ENCODE assay signal across 8 cellular contexts in genomic region chr6:106927531-106928398, GRCh38. TPM values are rescaled to one million over a fixed set of nuclear protein-coding genes. Genes with fewer than 3 reads are reported as not detected.
DNase-seq lines count a peak whose midpoint lies in the region; ATAC-seq, FAIRE-seq and TF ChIP-seq lines count a peak whose summit lies in the region.

No MANE protein-coding gene starts in this region.

- WGBS in A549 (ENCODE audit: missing lambda C conversion rate) = 32% methylated on average over 5 of the region's 5 CpGs

- H3K27ac Mint-ChIP-seq in activated CD4-positive, alpha-beta memory T cell treated with anti-CD3 and anti-CD28 coated beads, Interleukin-2, amount 10 ng/mL, durations not matched to agents 7 days and 5 days = no peak overlapping the region

- no peaks in the 10 kb centered on the region for H3K36me3 ChIP-seq in HUES48 (ENCODE audit: control insufficient read depth, insufficient read depth, low read length)

- no peak overlapping the region for H3K9ac ChIP-seq in HUES48 (ENCODE audit: low read depth, low read length)

- POLR2A ChIA-PET in A549 (lab: Yijun Ruan, JAX) = no interaction called here
- POLR2A ChIA-PET in activated CD4-positive, alpha-beta memory T cell treated with anti-CD3 and anti-CD28 coated beads, Interleukin-2, amount 10 ng/mL, durations not matched to agents 7 days and 5 days (lab: Charles Lee) = no interaction called here

- H3K27me3 ChIP-seq in HUES48 (ENCODE audit: control insufficient read depth, insufficient read depth, low read length) = no peaks in the 10 kb centered on the region

- H3K27ac ChIP-seq in A549 (no peak overlapping the region), HUES48 (ENCODE audit: low read depth, low read length) (peak overlapping the region; percentile 21)

- peaks cover 21% of the 10 kb centered on the region for H3K4me1 ChIP-seq in A549
- H3K4me1 ChIP-seq in HUES48 (ENCODE audit: control insufficient read depth, insufficient read depth, low read length) = peaks cover 21% of the 10 kb centered on the region

- TF ChIP-seq RAD21 in A549 (conservative IDR thresholded peaks at IDR 0.05 in 1 of 2, IDR thresholded peaks at IDR 0.05 in 1 of 2) = no peak

- H3K36me3 Mint-ChIP-seq in activated CD4-positive, alpha-beta memory T cell treated with anti-CD3 and anti-CD28 coated beads, Interleukin-2, amount 10 ng/mL, durations not matched to agents 7 days and 5 days (ENCODE audit: low read depth) = no peaks in the 10 kb centered on the region

- no peak overlapping the region for H3K4me3 ChIP-seq in A549
- H3K4me3 ChIP-seq in HUES48 (ENCODE audit: low read depth, low read length) = no peak overlapping the region

- no peaks in the 10 kb centered on the region for H3K9me3 Mint-ChIP-seq in activated CD4-positive, alpha-beta memory T cell treated with anti-CD3 and anti-CD28 coated beads, Interleukin-2, amount 10 ng/mL, durations not matched to agents 7 days and 5 days

- no peak for FAIRE-seq in A549 (lab: Jason Lieb, UNC)

- no peak for TF ChIP-seq EP300 in A549 (IDR thresholded peaks at IDR 0.05)

- H3K9me3 ChIP-seq in A549 (no peaks in the 10 kb centered on the region), HUES48 (ENCODE audit: control insufficient read depth, insufficient read depth, low read length) (no peaks in the 10 kb centered on the region)

- ATAC-seq in A549 (no peak), HG02588 (IDR thresholded peaks at IDR 0.05; ENCODE audit: unreplicated experiment) (no peak)

- CTCF ChIA-PET in A549 (lab: Yijun Ruan, JAX) = no interaction called here
- CTCF ChIA-PET in activated CD4-positive, alpha-beta memory T cell treated with anti-CD3 and anti-CD28 coated beads, Interleukin-2, amount 10 ng/mL, durations not matched to agents 7 days and 5 days (lab: Charles Lee) = no interaction called here

- H3K27me3 Mint-ChIP-seq in activated CD4-positive, alpha-beta memory T cell treated with anti-CD3 and anti-CD28 coated beads, Interleukin-2, amount 10 ng/mL, durations not matched to agents 7 days and 5 days = peaks cover 40% of the 10 kb centered on the region

- no peak for TF ChIP-seq POLR2A in A549 (IDR thresholded peaks at IDR 0.05; ENCODE audit: low read length)

- DNase-seq in A549 (ENCODE audit: low read depth in 1 of 2, low spot score in 1 of 2) (peak; percentile 14), iPS-NIHi7 (ENCODE audit: extremely low spot score) (peak; percentile 81), SKM-1 treated with dmso at 0.1 percent for 144 hours (lab: John Stamatoyannopoulos, UW; ENCODE audit: unreplicated experiment) (no peak), NCI-H1417 (lab: John Stamatoyannopoulos, UW) (no peak), COLO668 (lab: John Stamatoyannopoulos, UW; ENCODE audit: unreplicated experiment) (no peak)
- peak; percentile 34 for DNase-seq in activated CD4-positive, alpha-beta memory T cell treated with anti-CD3 and anti-CD28 coated beads, Interleukin-2, amount 10 ng/mL, durations not matched to agents 7 days and 5 days

- no peak overlapping the region for H3K4me2 ChIP-seq in A549

- no peaks in the 10 kb centered on the region for H3K4me1 Mint-ChIP-seq in activated CD4-positive, alpha-beta memory T cell treated with anti-CD3 and anti-CD28 coated beads, Interleukin-2, amount 10 ng/mL, durations not matched to agents 7 days and 5 days

- no peak for TF ChIP-seq CTCF in A549 (IDR thresholded peaks at IDR 0.05)

- H3K4me3 Mint-ChIP-seq in activated CD4-positive, alpha-beta memory T cell treated with anti-CD3 and anti-CD28 coated beads, Interleukin-2, amount 10 ng/mL, durations not matched to agents 7 days and 5 days = no peak overlapping the region

TF ChIP-seq in A549, 52 proteins besides CTCF, POLR2A, EP300 and RAD21:
- TF ChIP-seq EHMT2 (IDR thresholded peaks at IDR 0.05; ENCODE audit: low read depth) (peak; percentile 94), FOSB (CRISPR knock-in tag; IDR thresholded peaks at IDR 0.05) (no peak), HOXB5 (CRISPR knock-in tag; IDR thresholded peaks at IDR 0.05) (no peak), REST (IDR thresholded peaks at IDR 0.05) (peak; percentile 98), NR3C1 (IDR thresholded peaks at IDR 0.05) (no peak), CBX2 (IDR thresholded peaks at IDR 0.05; ENCODE audit: borderline replicate concordance, low read depth) (no peak), ELK1 (IDR thresholded peaks at IDR 0.05; ENCODE audit: low read depth, low read length) (no peak)

RNA-seq across cellular contexts. Expression of gene CD24, which starts 46.8 kb away (rescaled TPM):
- 250 and 284 TPM in 2 replicates for polyA plus RNA-seq in A549 (2011; rRNA removed)
- 100 and 123 TPM in 2 replicates for polyA plus RNA-seq in A549 (2012; cell fraction: cytosol; rRNA removed)
- polyA plus RNA-seq in A549 (2012; cell fraction: nucleus; rRNA removed) = 54.6 and 63.6 TPM in 2 replicates
- polyA plus RNA-seq in A549 (2017; fragmentation: RNase III; extraction: RNeasy Plus Mini Kit Qiagen cat#74134 plus additional on column Dnase treatment) = 483 to 602 TPM (median 575 TPM) in 3 replicates
- polyA minus RNA-seq in A549 (2011; rRNA and poly(A)+ RNA removed) = 107 and 118 TPM in 2 replicates
- under 1 TPM in 1 of 2 experiments, not detected in 1; 0.40 TPM for total RNA-seq in activated CD4-positive, alpha-beta memory T cell treated with anti-CD3 and anti-CD28 coated beads, Interleukin-2, amount 10 ng/mL, durations not matched to agents 7 days and 5 days

Comparison
In these comparisons a context has a peak if more than half of its experiments do, and no peak if none do; other contexts are left out.
1. DNase-seq: peak in A549 (2 of 2), activated CD4-positive, alpha-beta memory T cell treated with anti-CD3 and anti-CD28 coated beads, Interleukin-2, amount 10 ng/mL, durations not matched to agents 7 days and 5 days (single experiment) and iPS-NIHi7 (single experiment); none in SKM-1 treated with dmso at 0.1 percent for 144 hours (single experiment), NCI-H1417 (0 of 3) and COLO668 (single experiment).